ENCODE assay signal across 13 cellular contexts in the genomic region with DNA sequence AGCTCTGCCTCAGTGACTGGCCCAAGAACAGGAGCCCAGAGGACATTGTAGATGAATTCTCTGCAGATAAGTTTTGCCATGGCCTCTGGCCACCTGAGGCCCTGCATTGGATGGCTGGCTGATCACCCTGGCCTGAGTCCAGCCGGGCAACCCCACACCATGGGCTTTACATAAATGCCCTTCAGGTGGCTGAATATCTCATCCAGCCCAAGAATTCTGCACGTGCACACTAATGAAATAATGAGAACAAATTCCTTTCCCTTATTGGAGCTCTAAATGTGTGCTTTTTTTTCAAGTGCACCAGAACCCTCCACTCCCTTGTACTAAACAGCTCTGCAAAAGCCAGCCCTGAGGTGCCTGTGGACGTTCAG.
DNase-seq lines count a peak whose midpoint lies in the region; ATAC-seq, FAIRE-seq and TF ChIP-seq lines count a peak whose summit lies in the region.
"Had no signal": no experiment of that assay in that cellular context is flagged by ENCODE, and none has a peak within 500 bp of the region (broad histone marks: within the 10 kb centered on the region; RNA-seq: fewer than 3 reads in every experiment).

No MANE protein-coding gene starts in this region.

- peaks cover 8 to 15% of the 10 kb centered on the region in 2 experiments for H3K36me3 ChIP-seq in endothelial cell of umbilical vein (ENCODE audit: control insufficient read depth in 2 of 2, extremely low read depth in 1 of 2, insufficient read depth in 2 of 2, low read length in 2 of 2)
- peaks cover 0 to 5% of the 10 kb centered on the region in 2 donors for H3K36me3 ChIP-seq in thyroid gland

- TF ChIP-seq POLR2A in endothelial cell of umbilical vein (IDR thresholded peaks at IDR 0.05; ENCODE audit: low read depth, low read length), result no peak
- no peak for TF ChIP-seq POLR2A in thyroid gland (IDR thresholded peaks at IDR 0.05)

- dilution Hi-C loops in endothelial cell of umbilical vein (cut with MboI; ENCODE audit: extremely low pct_ligation_motif_present, low sequenced_read_pairs), result no loop called here

- H3K36me3 Mint-ChIP-seq in T-helper 17 cell (ENCODE audit: low read depth) (peaks cover 6% of the 10 kb centered on the region), progenitor cell of endocrine pancreas (ENCODE audit: insufficient read depth) (peaks cover 25% of the 10 kb centered on the region)

- H4K20me1 ChIP-seq in endothelial cell of umbilical vein (replicated peaks; ENCODE audit: control insufficient read depth, extremely low read depth, insufficient read depth, low read length), result no peaks in the 10 kb centered on the region

- ATAC-seq in Right ventricle myocardium superior (ENCODE audit: poor library complexity), result peak; percentile 14
- no peak for ATAC-seq in T-helper 17 cell
- no peak for ATAC-seq in GM21737 (IDR thresholded peaks at IDR 0.05; ENCODE audit: unreplicated experiment)

- CTCF ChIA-PET in endothelial cell of umbilical vein (lab: Charles Lee), result interaction anchor here (1.2 to 3.0 kb wide), 3 partner anchors 121 to 145 kb away, joined by 4 to 11 read pairs (median 6); no protein-coding TSS in a partner anchor

- H3K9me3 ChIP-seq in T-helper 17 cell (ENCODE audit: control insufficient read depth, low read length, poor library complexity, severe bottlenecking) (no peaks in the 10 kb centered on the region), endothelial cell of umbilical vein (replicated peaks; ENCODE audit: control insufficient read depth, insufficient read depth, low read length) (no peaks in the 10 kb centered on the region), thyroid gland (no peaks in the 10 kb centered on the region)

- peaks cover 25% of the 10 kb centered on the region for H3K4me1 ChIP-seq in endothelial cell of umbilical vein (ENCODE audit: control insufficient read depth, extremely low read depth, insufficient read depth, low read length)
- peaks cover 24 to 26% of the 10 kb centered on the region in 2 donors for H3K4me1 ChIP-seq in thyroid gland

- no peak for DNase-seq in Right ventricle myocardium superior
- no peak for DNase-seq in cardiac septum (ENCODE audit: low spot score)
- DNase-seq in T-helper 17 cell, result no peak
- DNase-seq in endothelial cell of umbilical vein (ENCODE audit: low read depth, low spot score), result no peak
- peak; percentile 59 to 71 for DNase-seq in thyroid gland
- DNase-seq in progenitor cell of endocrine pancreas (ENCODE audit: low spot score, unreplicated experiment), result no peak
- DNase-seq in posterior cingulate gyrus, result no peak
- DNase-seq: central memory CD4-positive, alpha-beta T cell; H7; NCI-H1417; NCI-H510A treated with DMSO at 0.1 percent for 48 hours; RPMI8226 had no signal

- POLR2A ChIA-PET in endothelial cell of umbilical vein (lab: Charles Lee), result no interaction called here

- H3K4me2 ChIP-seq in endothelial cell of umbilical vein (ENCODE audit: insufficient read depth, low read length), result peak overlapping the region; percentile 2

- H3K27ac ChIP-seq in endothelial cell of umbilical vein (ENCODE audit: insufficient read depth, low read depth, low read length), result no peak overlapping the region
- peak overlapping the region in 1 of 3 donors; percentile 22 for H3K27ac ChIP-seq in thyroid gland

- H3K27me3 ChIP-seq in endothelial cell of umbilical vein (ENCODE audit: control insufficient read depth in 2 of 2, insufficient read depth in 2 of 2, low read length in 2 of 2) (no peaks in the 10 kb centered on the region), thyroid gland (no peaks in the 10 kb centered on the region)

- peaks cover 50% of the 10 kb centered on the region for H3K4me1 Mint-ChIP-seq in T-helper 17 cell
- no peaks in the 10 kb centered on the region for H3K4me1 Mint-ChIP-seq in progenitor cell of endocrine pancreas (ENCODE audit: low read depth)

- TF ChIP-seq CTCF in endothelial cell of umbilical vein (IDR thresholded peaks at IDR 0.05; ENCODE audit: extremely low read depth in 1 of 2, insufficient read depth in 1 of 2, low read depth in 1 of 2, low read length in 2 of 2) (no peak), thyroid gland (IDR thresholded peaks at IDR 0.05) (no peak), progenitor cell of endocrine pancreas (IDR thresholded peaks at IDR 0.05; ENCODE audit: unreplicated experiment) (no peak)

- BruUV-seq in endothelial cell of umbilical vein (replicated peaks; lab: Mats Ljungman, UMichigan), result no TSS peak

- H3K27me3 Mint-ChIP-seq in T-helper 17 cell (no peaks in the 10 kb centered on the region), progenitor cell of endocrine pancreas (no peaks in the 10 kb centered on the region)

- 40 to 41% methylated on average over 3 of the region's 3 CpGs for WGBS in thyroid gland, 2 donors

- H3K27ac Mint-ChIP-seq in T-helper 17 cell, result peak overlapping the region; percentile 91
- no peak overlapping the region for H3K27ac Mint-ChIP-seq in progenitor cell of endocrine pancreas

- H3K4me3 Mint-ChIP-seq in T-helper 17 cell (peak overlapping the region; percentile 41), progenitor cell of endocrine pancreas (ENCODE audit: low read depth) (no peak overlapping the region)

- no peak overlapping the region for H3K4me3 ChIP-seq in endothelial cell of umbilical vein (replicated peaks in 1 of 3; ENCODE audit: insufficient read depth in 1 of 3, low read depth in 1 of 3, low read length in 3 of 3)
- no peak overlapping the region for H3K4me3 ChIP-seq in thyroid gland (replicated peaks in 1 of 3)

- no peak overlapping the region for H2AFZ ChIP-seq in endothelial cell of umbilical vein (ENCODE audit: low read depth, low read length)

- H3K9me3 Mint-ChIP-seq in progenitor cell of endocrine pancreas (ENCODE audit: low read depth), result no peaks in the 10 kb centered on the region

- H3K79me2 ChIP-seq in endothelial cell of umbilical vein (ENCODE audit: control insufficient read depth, insufficient read depth, low read length), result no peaks in the 10 kb centered on the region

- H3K9ac ChIP-seq in endothelial cell of umbilical vein (replicated peaks; ENCODE audit: extremely low read depth, insufficient read depth, low read length), result no peak overlapping the region

- H3K9me1 ChIP-seq in endothelial cell of umbilical vein (replicated peaks; ENCODE audit: control insufficient read depth, extremely low read depth, insufficient read depth, low read length), result no peaks in the 10 kb centered on the region

- intact Hi-C loops in Right ventricle myocardium superior (cut with DNase I), result no loop called here
- intact Hi-C loops in cardiac septum (cut with DNase I), result no loop called here
- intact Hi-C loops in endothelial cell of umbilical vein (cut with micrococcal nuclease), result loop anchor here (1.0 to 2.0 kb wide), 3 partner anchors 26 to 144 kb away; partner anchors contain the start of gene IRF2
- intact Hi-C loops in thyroid gland (cut with DNase I), result loop anchor here (10.0 kb wide), 1 partner anchor 124 kb away; no protein-coding TSS in a partner anchor
- intact Hi-C loops in posterior cingulate gyrus (cut with DNase I), result loop anchor here (5.0 kb wide), 1 partner anchor 64 kb away; the partner anchor contains the start of gene IRF2

- FAIRE-seq in endothelial cell of umbilical vein (lab: Jason Lieb, UNC), result peak; percentile 18

TF ChIP-seq in endothelial cell of umbilical vein, 7 proteins besides CTCF, POLR2A, EP300 and RAD21:
- TF ChIP-seq EZH2 (IDR thresholded peaks at IDR 0.05; ENCODE audit: borderline replicate concordance, low read depth, low read length, severe bottlenecking) (no peak), FOS (IDR thresholded peaks at IDR 0.05; ENCODE audit: borderline replicate concordance, insufficient read depth, low read length) (no peak), MYC (IDR thresholded peaks at IDR 0.05; ENCODE audit: low read depth, low read length) (no peak)

Comparison
In these comparisons a context has a peak if more than half of its experiments do, and no peak if none do; other contexts are left out.
1. DNase-seq: peak in thyroid gland (2 of 2); none in Right ventricle myocardium superior (single experiment), cardiac septum (single experiment), T-helper 17 cell (0 of 3), endothelial cell of umbilical vein (single experiment), progenitor cell of endocrine pancreas (single experiment) and posterior cingulate gyrus (0 of 10).
2. intact Hi-C loops: an anchor here in endothelial cell of umbilical vein (1.0 to 2.0 kb wide), thyroid gland (10.0 kb wide) and posterior cingulate gyrus (5.0 kb wide); none called in Right ventricle myocardium superior and cardiac septum.